9 cellular contexts compared by ENCODE assay signal in genomic region chr10:3853547-3853989, GRCh38.
A peak's percentile ranks its signal among the peaks of the same experiment; 100 is the strongest.
DNase-seq lines count a peak whose midpoint lies in the region; ATAC-seq and TF ChIP-seq lines count a peak whose summit lies in the region.
"Had no signal": no experiment of that assay in that cellular context is flagged by ENCODE, and none has a peak within 500 bp of the region (broad histone marks: within the 10 kb centered on the region; RNA-seq: fewer than 3 reads in every experiment).

No MANE protein-coding gene starts in this region.

- H2AK5ac ChIP-seq in neuronal stem cell (ENCODE audit: low read depth, low read length), result no peak overlapping the region

- intact Hi-C loops in PC-3 (cut with micrococcal nuclease), result loop anchor here (2.0 to 5.0 kb wide), 3 partner anchors 25 to 84 kb away; no protein-coding TSS in a partner anchor

- H3K14ac ChIP-seq in neuronal stem cell (ENCODE audit: low read length), result no peak overlapping the region

- H2BK120ac ChIP-seq in neuronal stem cell (ENCODE audit: low read depth, low read length), result no peak overlapping the region

- H3K4me2 ChIP-seq in PC-3 (ENCODE audit: low read length) (peak overlapping the region; percentile 19; the same call in 1 of the 2 replicates), neuronal stem cell (ENCODE audit: insufficient read depth, low read length, poor library complexity, severe bottlenecking) (no peak overlapping the region)

- H4K8ac ChIP-seq in neuronal stem cell (ENCODE audit: low read depth, low read length), result no peak overlapping the region

- no peak overlapping the region for H3K4ac ChIP-seq in neuronal stem cell (ENCODE audit: low read length)

- H4K91ac ChIP-seq in neuronal stem cell (ENCODE audit: low read depth, low read length, poor library complexity), result no peak overlapping the region

- H3K27ac ChIP-seq in PC-3 (ENCODE audit: low read length) (peak overlapping the region; percentile 91), neuronal stem cell (replicated peaks; ENCODE audit: low read length) (no peak overlapping the region)

- no peaks in the 10 kb centered on the region for H3K79me1 ChIP-seq in neuronal stem cell (ENCODE audit: low read depth, low read length)

- H2BK12ac ChIP-seq in neuronal stem cell (ENCODE audit: low read length), result no peak overlapping the region

- H3K9ac ChIP-seq in PC-3 (ENCODE audit: low read length), result peak overlapping the region; percentile 54
- H3K9ac ChIP-seq in neuronal stem cell (ENCODE audit: low read depth, low read length, poor library complexity), result no peak overlapping the region

- peaks cover 44% of the 10 kb centered on the region for H3K4me1 ChIP-seq in PC-3 (ENCODE audit: insufficient read depth, low read length)
- H3K4me1 ChIP-seq in neuronal stem cell (ENCODE audit: control insufficient read depth in 2 of 2, insufficient read depth in 1 of 2, low read depth in 1 of 2, low read length in 2 of 2), result peaks cover 6 to 15% of the 10 kb centered on the region in 2 donors

- H3K27me3 ChIP-seq in BJ (ENCODE audit: control insufficient read depth, insufficient read depth, low read length) (no peaks in the 10 kb centered on the region), PC-3 (ENCODE audit: low read length) (no peaks in the 10 kb centered on the region), neuronal stem cell (ENCODE audit: control insufficient read depth in 3 of 3, insufficient read depth in 3 of 3, low read depth in 1 of 3, low read length in 3 of 3) (no peaks in the 10 kb centered on the region)

- POLR2A ChIA-PET in BJ (lab: Charles Lee) (no interaction called here), PC-3 (lab: Charles Lee; ENCODE audit: unreplicated experiment) (interaction anchor here (0.6 kb wide), 1 partner anchor 77 kb away, joined by 17 read pairs; no protein-coding TSS in a partner anchor)

- CTCF ChIA-PET in BJ (lab: Yijun Ruan, JAX), result interaction anchor here (0.9 kb wide), 1 partner anchor 33 kb away, joined by 3 read pairs; no protein-coding TSS in a partner anchor
- CTCF ChIA-PET in PC-3 (lab: Charles Lee), result no interaction called here

- H3K4me3 ChIP-seq in BJ (ENCODE audit: low read depth, low read length) (no peak overlapping the region), PC-3 (ENCODE audit: low read length) (no peak overlapping the region), neuronal stem cell (ENCODE audit: low read length in 2 of 2) (no peak overlapping the region)

- H2AFZ ChIP-seq in PC-3 (ENCODE audit: low read length), result no peak overlapping the region
- H2AFZ ChIP-seq in neuronal stem cell (ENCODE audit: low read length), result peak overlapping the region; percentile 79

- H3K18ac ChIP-seq in neuronal stem cell (ENCODE audit: low read length), result no peak overlapping the region

- H3F3A ChIP-seq in PC-3 (ENCODE audit: low read length, unreplicated experiment), result peaks cover 7% of the 10 kb centered on the region

- BruUV-seq in PC-3 (replicated peaks; lab: Mats Ljungman, UMichigan), result no TSS peak

- WGBS in neuronal stem cell (ENCODE audit: extremely low coverage in 2 of 2, insufficient read length in 2 of 2, insufficient replicate concordance in 1 of 2), 2 donors, result no CpG with 5 or more reads among the region's 6 CpGs

- H4K20me1 ChIP-seq in PC-3 (ENCODE audit: low read length), result no peaks in the 10 kb centered on the region

- H3K79me2 ChIP-seq in PC-3 (ENCODE audit: low read length), result no peaks in the 10 kb centered on the region

- H2BK15ac ChIP-seq in neuronal stem cell (ENCODE audit: low read length), result no peak overlapping the region

- peak; percentile 57 for ATAC-seq in PC-3

- no peaks in the 10 kb centered on the region for H3K9me2 ChIP-seq in PC-3 (replicated peaks; ENCODE audit: low read length)

- no peak overlapping the region for H2BK5ac ChIP-seq in neuronal stem cell (ENCODE audit: low read length)

- H3K9me3 ChIP-seq in PC-3 (ENCODE audit: low read length) (no peaks in the 10 kb centered on the region), neuronal stem cell (replicated peaks in 1 of 2; ENCODE audit: control insufficient read depth in 2 of 2, insufficient read depth in 1 of 2, low read depth in 1 of 2, low read length in 2 of 2) (peaks cover 0 to 1% of the 10 kb centered on the region in 2 donors)

- no peaks in the 10 kb centered on the region for H3K36me3 ChIP-seq in BJ (ENCODE audit: control insufficient read depth, insufficient read depth, low read length)
- H3K36me3 ChIP-seq in PC-3 (ENCODE audit: low read depth, low read length), result no peaks in the 10 kb centered on the region
- no peaks in the 10 kb centered on the region for H3K36me3 ChIP-seq in neuronal stem cell (replicated peaks in 1 of 2; ENCODE audit: control insufficient read depth in 2 of 2, insufficient read depth in 2 of 2, low read length in 2 of 2)

- TF ChIP-seq CTCF in BJ (IDR thresholded peaks at IDR 0.05; ENCODE audit: insufficient read depth, low read depth, low read length), result no peak
- no peak for TF ChIP-seq CTCF in PC-3 (conservative IDR thresholded peaks at IDR 0.05; ENCODE audit: low read depth, low read length)

- no peak overlapping the region for H3K23ac ChIP-seq in neuronal stem cell (ENCODE audit: low read depth, low read length, poor library complexity)

- peak; percentile 59 for DNase-seq in BJ (ENCODE audit: low read depth)
- peak; percentile 48 for DNase-seq in PC-3
- peak; percentile 14 for DNase-seq in fibroblast of gingiva (ENCODE audit: low read depth)
- no peak for DNase-seq in neuronal stem cell (ENCODE audit: low spot score)
- DNase-seq in HK-2 (ENCODE audit: unreplicated experiment), result no peak
- no peak for DNase-seq in NCI-H2227 treated with DMSO at 0.1 percent for 48 hours (lab: John Stamatoyannopoulos, UW)
- DNase-seq in GM03348 (ENCODE audit: low spot score), result no peak
- DNase-seq in NCI-H82 (lab: John Stamatoyannopoulos, UW), result no peak
- DNase-seq: naive B cell had no signal

Comparison
In these comparisons a context has a peak if more than half of its experiments do, and no peak if none do; other contexts are left out.
1. DNase-seq: peak in BJ (single experiment), PC-3 (single experiment) and fibroblast of gingiva (single experiment); none in neuronal stem cell (single experiment), HK-2 (single experiment), NCI-H2227 treated with DMSO at 0.1 percent for 48 hours (single experiment), GM03348 (single experiment) and NCI-H82 (single experiment).